18 cellular contexts compared by ENCODE assay signal in genomic region chr7:68689087-68689433, GRCh38.
DNase-seq lines count a peak whose midpoint lies in the region; ATAC-seq, FAIRE-seq and TF ChIP-seq lines count a peak whose summit lies in the region.
"Had no signal": no experiment of that assay in that cellular context is flagged by ENCODE, and none has a peak within 500 bp of the region (broad histone marks: within the 10 kb centered on the region; RNA-seq: fewer than 3 reads in every experiment).

No MANE protein-coding gene starts in this region.

- WGBS in A549 (ENCODE audit: missing lambda C conversion rate), result 91% methylated on average over 5 of the region's 5 CpGs
- no CpG with 5 or more reads among the region's 5 CpGs for WGBS in mesendoderm (ENCODE audit: extremely low coverage, insufficient coverage, low lambda C conversion rate)

- ATAC-seq in A549, result no peak
- ATAC-seq: CD8-positive, alpha-beta T cell; GM23338 had no signal

- no peaks in the 10 kb centered on the region for H3K79me2 ChIP-seq in MM.1S (ENCODE audit: low read length)
- no peaks in the 10 kb centered on the region for H3K79me2 ChIP-seq in mesendoderm (ENCODE audit: control insufficient read depth, insufficient read depth, low read length)

- no peak for TF ChIP-seq POLR2A in A549 (IDR thresholded peaks at IDR 0.05; ENCODE audit: low read length)

- no peak for TF ChIP-seq RAD21 in A549 (conservative IDR thresholded peaks at IDR 0.05 in 1 of 2, IDR thresholded peaks at IDR 0.05 in 1 of 2)

- no peak overlapping the region for H2AK5ac ChIP-seq in mesendoderm (ENCODE audit: low read length)

- no peak overlapping the region for H3K18ac ChIP-seq in mesendoderm (ENCODE audit: low read length)

- H3K79me1 ChIP-seq in mesendoderm (ENCODE audit: low read length), result no peaks in the 10 kb centered on the region

- H3K56ac ChIP-seq in mesendoderm (ENCODE audit: low read length), result no peak overlapping the region

- H2BK120ac ChIP-seq in mesendoderm (ENCODE audit: low read depth, low read length), result no peak overlapping the region

- H2BK15ac ChIP-seq in mesendoderm (replicated peaks; ENCODE audit: low read depth), result no peak overlapping the region

- POLR2A ChIA-PET in A549 (lab: Yijun Ruan, JAX), result no interaction called here

- CTCF ChIA-PET in A549 (lab: Yijun Ruan, JAX), result no interaction called here

- H3K36me3 ChIP-seq in MM.1S (replicated peaks; ENCODE audit: insufficient read depth, low read length) (no peaks in the 10 kb centered on the region), adipocyte (ENCODE audit: control insufficient read depth, insufficient read depth, low read length, severe bottlenecking) (no peaks in the 10 kb centered on the region), mesendoderm (ENCODE audit: control insufficient read depth, insufficient read depth, low read length) (no peaks in the 10 kb centered on the region)
- H3K36me3 ChIP-seq: BLaER1 treated with 17β-estradiol and CSF1 and Interleukin-3, amounts not matched to agents 10 nM and 100 nM; SJSA1 had no signal

- H3K4me3 ChIP-seq in A549 (no peak overlapping the region), MM.1S (ENCODE audit: low read length) (peak overlapping the region; percentile 6; the same call in 1 of the 2 replicates), adipocyte (ENCODE audit: low read length) (peak overlapping the region; percentile 15), mesendoderm (ENCODE audit: low read length) (no peak overlapping the region)
- H3K4me3 ChIP-seq: BLaER1 treated with 17β-estradiol and CSF1 and Interleukin-3, amounts not matched to agents 10 nM and 100 nM; GM23338; SJSA1 had no signal

- no peak overlapping the region for H4K8ac ChIP-seq in mesendoderm (ENCODE audit: low read depth, low read length)

- H3K4me1 ChIP-seq in A549 (peaks cover 33% of the 10 kb centered on the region), MM.1S (ENCODE audit: low read length) (no peaks in the 10 kb centered on the region), adipocyte (ENCODE audit: control insufficient read depth, insufficient read depth, low read length) (peaks cover 14% of the 10 kb centered on the region), mesendoderm (ENCODE audit: control insufficient read depth, low read depth, low read length) (no peaks in the 10 kb centered on the region)
- H3K4me1 ChIP-seq: BLaER1 treated with 17β-estradiol and CSF1 and Interleukin-3, amounts not matched to agents 10 nM and 100 nM had no signal

- H3K23ac ChIP-seq in mesendoderm (ENCODE audit: low read length), result no peak overlapping the region

- no peak overlapping the region for H4K5ac ChIP-seq in mesendoderm (ENCODE audit: low read length)

- H4K20me1 ChIP-seq in MM.1S (ENCODE audit: insufficient read depth, low read length), result no peaks in the 10 kb centered on the region
- H4K20me1 ChIP-seq: BLaER1 treated with 17β-estradiol and CSF1 and Interleukin-3, amounts not matched to agents 10 nM and 100 nM had no signal

- H3F3A ChIP-seq in MM.1S (ENCODE audit: insufficient read depth, low read length), result no peaks in the 10 kb centered on the region

- H3K27ac ChIP-seq in A549 (peak overlapping the region; percentile 4 to 90; a peak in 4 of 6 replicates), MM.1S (ENCODE audit: low read length) (peak overlapping the region; percentile 21; the same call in 1 of the 2 replicates), mesendoderm (ENCODE audit: low read depth, low read length) (no peak overlapping the region)
- H3K27ac ChIP-seq: BLaER1 treated with 17β-estradiol and CSF1 and Interleukin-3, amounts not matched to agents 10 nM and 100 nM; SJSA1 had no signal

- FAIRE-seq in A549 (lab: Jason Lieb, UNC), result no peak
- no peak for FAIRE-seq in urothelium cell line (lab: Jason Lieb, UNC)
- FAIRE-seq: D721Med, GM12892, GM18507 had no signal

- peak overlapping the region; percentile 20 for H3K4ac ChIP-seq in mesendoderm (ENCODE audit: low read depth, low read length)

- H3K9me3 ChIP-seq in A549 (peaks cover 13% of the 10 kb centered on the region), MM.1S (replicated peaks; ENCODE audit: insufficient read depth, low read length) (no peaks in the 10 kb centered on the region), adipocyte (ENCODE audit: control insufficient read depth, low read length) (peaks cover 4% of the 10 kb centered on the region)

- H2AFZ ChIP-seq in MM.1S (ENCODE audit: low read length), result peak overlapping the region; percentile 12
- H2AFZ ChIP-seq: GM23338 had no signal

- no peak overlapping the region; the same call in 1 of the 2 replicates for H3K9ac ChIP-seq in MM.1S (ENCODE audit: low read length)
- no peak overlapping the region for H3K9ac ChIP-seq in adipocyte (ENCODE audit: low read length)
- H3K9ac ChIP-seq in mesendoderm (ENCODE audit: low read length), result no peak overlapping the region
- H3K9ac ChIP-seq: BLaER1 treated with 17β-estradiol and CSF1 and Interleukin-3, amounts not matched to agents 10 nM and 100 nM had no signal

- TF ChIP-seq CTCF in A549 (IDR thresholded peaks at IDR 0.05), result no peak
- no peak for TF ChIP-seq CTCF in MM.1S (IDR thresholded peaks at IDR 0.05; ENCODE audit: low read length)

- no peaks in the 10 kb centered on the region for H3K9me2 ChIP-seq in MM.1S (replicated peaks; ENCODE audit: insufficient read depth, low read length)

- no peak for DNase-seq in A549 (ENCODE audit: low read depth in 1 of 2, low spot score in 1 of 2)
- DNase-seq in MM.1S, result peak; percentile 48
- no peak for DNase-seq in adipocyte (ENCODE audit: low read depth)
- no peak for DNase-seq in mesendoderm
- DNase-seq in HCEC 1CT, result no peak
- no peak for DNase-seq in activated gamma-delta T cell treated with Interleukin-2 at 50 U/mL for 16 hours
- DNase-seq in urothelium cell line (ENCODE audit: low spot score), result no peak
- DNase-seq in UCSD-AML1 (lab: John Stamatoyannopoulos, UW; ENCODE audit: unreplicated experiment), result no peak
- DNase-seq: CD8-positive, alpha-beta T cell; Kasumi-1; NCI-H2171 treated with DMSO at 0.1 percent for 48 hours; NCI-H446 had no signal

- no peak overlapping the region for H2BK5ac ChIP-seq in mesendoderm (ENCODE audit: low read length)

- no peaks in the 10 kb centered on the region for H3K27me3 ChIP-seq in MM.1S (replicated peaks; ENCODE audit: insufficient read depth, low read length)
- H3K27me3 ChIP-seq in adipocyte (replicated peaks; ENCODE audit: control insufficient read depth, insufficient read depth, low read length), result no peaks in the 10 kb centered on the region
- H3K27me3 ChIP-seq in mesendoderm (ENCODE audit: insufficient read depth, low read length, poor library complexity), result no peaks in the 10 kb centered on the region
- H3K27me3 ChIP-seq: BLaER1 treated with 17β-estradiol and CSF1 and Interleukin-3, amounts not matched to agents 10 nM and 100 nM; SJSA1 had no signal

- H3K4me2 ChIP-seq in A549, result no peak overlapping the region
- H3K4me2 ChIP-seq in MM.1S (ENCODE audit: low read depth, low read length), result peak overlapping the region; percentile 26; the same call in 1 of the 2 replicates
- no peak overlapping the region for H3K4me2 ChIP-seq in mesendoderm (ENCODE audit: low read length)
- H3K4me2 ChIP-seq: BLaER1 treated with 17β-estradiol and CSF1 and Interleukin-3, amounts not matched to agents 10 nM and 100 nM; GM23338 had no signal

- no peak for TF ChIP-seq EP300 in A549 (IDR thresholded peaks at IDR 0.05)

TF ChIP-seq in A549, 52 proteins besides CTCF, POLR2A, EP300 and RAD21 (continues in another document):
- no peak for TF ChIP-seq EHMT2 (IDR thresholded peaks at IDR 0.05; ENCODE audit: low read depth)
- no peak for TF ChIP-seq FOXS1 (CRISPR knock-in tag; IDR thresholded peaks at IDR 0.05)
- TF ChIP-seq TP53 (CRISPR knock-in tag; IDR thresholded peaks at IDR 0.05), result no peak
- no peak for TF ChIP-seq EHF (CRISPR knock-in tag; IDR thresholded peaks at IDR 0.05)
- no peak for TF ChIP-seq HOXA7 (CRISPR knock-in tag; IDR thresholded peaks at IDR 0.05)
- no peak for TF ChIP-seq BHLHE40 (IDR thresholded peaks at IDR 0.05; ENCODE audit: low read depth, low read length)
- no peak for TF ChIP-seq HOXB13 (CRISPR knock-in tag; IDR thresholded peaks at IDR 0.05; ENCODE audit: low read depth)
- no peak for TF ChIP-seq POLR2AphosphoS2 (conservative IDR thresholded peaks at IDR 0.05; ENCODE audit: low read length)
- TF ChIP-seq MAFK (IDR thresholded peaks at IDR 0.05; ENCODE audit: partially characterized antibody), result no peak
- TF ChIP-seq PBX3 (IDR thresholded peaks at IDR 0.05), result no peak
- TF ChIP-seq RARB (CRISPR knock-in tag; IDR thresholded peaks at IDR 0.05), result no peak
- TF ChIP-seq HMGXB4 (CRISPR knock-in tag; IDR thresholded peaks at IDR 0.05; ENCODE audit: borderline replicate concordance), result no peak
- no peak for TF ChIP-seq NFE2L2 (conservative IDR thresholded peaks at IDR 0.05; ENCODE audit: low read length)
- TF ChIP-seq HDAC2 (IDR thresholded peaks at IDR 0.05), result no peak
- TF ChIP-seq E2F6 (IDR thresholded peaks at IDR 0.05; ENCODE audit: borderline replicate concordance, low read depth), result no peak

Comparison
In these comparisons a context has a peak if more than half of its experiments do, and no peak if none do; other contexts are left out.
1. H3K4me3 ChIP-seq: peak in MM.1S (single experiment) and adipocyte (single experiment); none in A549 (single experiment) and mesendoderm (single experiment).